ENCODE assay signal across 2 cellular contexts in genomic region chr15:63086271-63086670, GRCh38.
A peak's percentile ranks its signal among the peaks of the same experiment; 100 is the strongest.
TF ChIP-seq lines count a peak whose summit lies in the region.

No MANE protein-coding gene starts in this region.

TF ChIP-seq in A549, 52 proteins besides CTCF, POLR2A, EP300 and RAD21:
- no peak for TF ChIP-seq POLR2AphosphoS2 (conservative IDR thresholded peaks at IDR 0.05; ENCODE audit: low read length)
- TF ChIP-seq SMC3 (IDR thresholded peaks at IDR 0.05): no peak
- no peak for TF ChIP-seq JUN (IDR thresholded peaks at IDR 0.05)
- TF ChIP-seq BHLHE40 (IDR thresholded peaks at IDR 0.05; ENCODE audit: low read depth, low read length): no peak
- TF ChIP-seq NPAS2 (CRISPR knock-in tag; IDR thresholded peaks at IDR 0.05; ENCODE audit: borderline replicate concordance): no peak

TF ChIP-seq in SK-N-SH, 30 proteins besides CTCF, POLR2A, EP300 and RAD21:
- TF ChIP-seq TCF12 (IDR thresholded peaks at IDR 0.05): peak; percentile 38; the same call in 1 of the 2 replicates
- TF ChIP-seq PBX3 (IDR thresholded peaks at IDR 0.05): peak; percentile 57
- no peak for TF ChIP-seq MAX (IDR thresholded peaks at IDR 0.05; ENCODE audit: low read depth)
- TF ChIP-seq SMC3 (IDR thresholded peaks at IDR 0.05; ENCODE audit: low read depth, low read length): no peak
- TF ChIP-seq NFIC (IDR thresholded peaks at IDR 0.05; ENCODE audit: borderline replicate concordance): peak; percentile 24; the same call in 1 of the 2 replicates
